In the genomic region with DNA sequence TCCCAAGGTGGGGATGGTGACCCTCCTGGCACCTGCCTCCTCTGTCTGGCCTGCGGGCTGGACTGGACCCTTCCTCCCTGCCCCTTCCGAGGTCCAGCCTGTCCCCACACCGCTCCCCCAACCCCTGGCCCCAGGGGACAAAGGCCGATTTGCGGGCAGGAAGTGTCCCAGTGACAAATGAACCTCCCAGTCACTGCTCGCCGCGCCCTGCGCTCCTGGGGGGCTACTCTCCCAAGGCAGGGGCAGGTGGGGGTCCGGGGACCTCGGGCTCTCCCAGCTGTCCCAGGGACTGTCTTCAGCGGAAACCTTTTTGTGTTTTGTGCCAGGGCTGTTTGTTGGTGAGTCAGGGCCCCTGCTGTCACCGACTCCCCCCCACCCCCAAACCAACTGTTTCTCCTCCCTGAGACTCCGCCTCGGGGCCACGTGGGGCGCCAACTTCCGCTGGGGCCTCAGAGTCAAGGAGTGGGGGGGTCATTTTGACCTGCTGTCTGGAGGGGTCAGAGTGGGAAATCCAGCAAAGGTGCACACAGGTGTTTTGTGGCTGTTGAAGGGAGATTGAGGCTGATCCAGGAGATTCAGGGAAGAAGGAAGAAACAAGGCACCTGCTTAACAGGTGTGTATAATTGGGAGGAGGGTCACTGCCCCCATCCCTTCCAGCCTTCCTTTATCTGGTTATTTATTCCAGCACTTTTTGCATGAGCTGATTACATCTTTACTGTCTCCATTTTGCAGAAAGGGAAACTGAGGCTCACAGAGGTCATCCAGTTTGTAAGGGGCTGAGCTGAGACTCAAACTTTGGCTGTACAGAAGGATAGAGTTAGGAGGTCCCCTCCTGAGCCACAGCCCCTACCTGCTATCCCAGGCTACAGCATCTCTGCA, we compare ENCODE assay signal across 8 cellular contexts. TPM values are rescaled to one million over a fixed set of nuclear protein-coding genes. Genes with fewer than 3 reads are reported as not detected.
DNase-seq lines count a peak whose midpoint lies in the region; ATAC-seq and TF ChIP-seq lines count a peak whose summit lies in the region.

No MANE protein-coding gene starts in this region.

- peak overlapping the region; percentile 17 for H3K27ac ChIP-seq in epithelial cell of prostate

- peak overlapping the region; percentile 81 to 97 (median 90) for H3K4me3 Mint-ChIP-seq in naive B cell

- peak; percentile 63 for DNase-seq in Ammon's horn (ENCODE audit: low spot score)
- DNase-seq in GM20000 (ENCODE audit: low spot score) = peak; percentile 88
- peak; percentile 72 for DNase-seq in NCI-H69 (lab: John Stamatoyannopoulos, UW)
- peak; percentile 27 for DNase-seq in activated CD8-positive, alpha-beta memory T cell treated with anti-CD3 and anti-CD28 coated beads, Interleukin-2, amount 50 U/mL, for 24 hours (ENCODE audit: extremely low read depth)
- DNase-seq in epithelial cell of prostate (ENCODE audit: low read depth, low spot score) = no peak
- peak; percentile 46 for DNase-seq in naive B cell
- peak; percentile 64 for DNase-seq in stimulated activated naive CD4-positive, alpha-beta T cell treated with Interleukin-2 at 50 U/mL for 16 hours (lab: John Stamatoyannopoulos, UW)

- TF ChIP-seq CTCF in GM20000 (IDR thresholded peaks at IDR 0.05; ENCODE audit: extremely low read depth, missing control alignments) = no peak

- H3K36me3 Mint-ChIP-seq in naive B cell = peaks cover 0 to 1% of the 10 kb centered on the region in 2 donors

- H3K27me3 Mint-ChIP-seq in naive B cell = peaks cover 0 to 10% (median 0%) of the 10 kb centered on the region in 3 donors

- H3K27ac Mint-ChIP-seq in naive B cell = peak overlapping the region; percentile 28 to 90 (median 54)

- ATAC-seq in naive B cell (ENCODE audit: low read depth in 2 of 2) (peak; percentile 73), HG03025 (IDR thresholded peaks at IDR 0.05; ENCODE audit: low FRiP score, unreplicated experiment) (no peak)

- peaks cover 15 to 18% (median 17%) of the 10 kb centered on the region in 3 donors for H3K4me1 Mint-ChIP-seq in naive B cell

- H3K9me3 Mint-ChIP-seq in naive B cell = no peaks in the 10 kb centered on the region

RNA-seq across cellular contexts. Expression of a gene that starts 0.8 kb away (rescaled TPM):
- 10 to 100 TPM in 2 of 6 donors, 1 to 10 TPM in 4; 4.0 to 11.8 (median 8.0) TPM for polyA plus RNA-seq in naive B cell (ENCODE audit: low read depth in 6 of 6)

RNA-seq across cellular contexts. Expression of a gene that starts 18.4 kb away (rescaled TPM):
- 100 to 1,000 TPM; 111 to 157 (median 123) TPM for polyA plus RNA-seq in naive B cell (ENCODE audit: low read depth in 6 of 6)

RNA-seq across cellular contexts. Expression of a gene that starts 44.7 kb away (rescaled TPM):
- not detected for polyA plus RNA-seq in naive B cell (ENCODE audit: low read depth in 6 of 6)

RNA-seq across cellular contexts. Expression of a gene that starts 56.2 kb away (rescaled TPM):
- polyA plus RNA-seq in naive B cell (ENCODE audit: low read depth in 6 of 6) = 10 to 100 TPM in 4 of 6 donors, 1 to 10 TPM in 1, under 1 TPM in 1; 0.17 to 30.8 (median 17.9) TPM

RNA-seq across cellular contexts. Expression of a gene that starts 59.8 kb away (rescaled TPM):
- polyA plus RNA-seq in naive B cell (ENCODE audit: low read depth in 6 of 6) = 100 to 1,000 TPM in 4 of 6 donors, 10 to 100 TPM in 2; 46.5 to 325 (median 154) TPM
